12 cellular contexts compared by ENCODE assay signal in the genomic region with DNA sequence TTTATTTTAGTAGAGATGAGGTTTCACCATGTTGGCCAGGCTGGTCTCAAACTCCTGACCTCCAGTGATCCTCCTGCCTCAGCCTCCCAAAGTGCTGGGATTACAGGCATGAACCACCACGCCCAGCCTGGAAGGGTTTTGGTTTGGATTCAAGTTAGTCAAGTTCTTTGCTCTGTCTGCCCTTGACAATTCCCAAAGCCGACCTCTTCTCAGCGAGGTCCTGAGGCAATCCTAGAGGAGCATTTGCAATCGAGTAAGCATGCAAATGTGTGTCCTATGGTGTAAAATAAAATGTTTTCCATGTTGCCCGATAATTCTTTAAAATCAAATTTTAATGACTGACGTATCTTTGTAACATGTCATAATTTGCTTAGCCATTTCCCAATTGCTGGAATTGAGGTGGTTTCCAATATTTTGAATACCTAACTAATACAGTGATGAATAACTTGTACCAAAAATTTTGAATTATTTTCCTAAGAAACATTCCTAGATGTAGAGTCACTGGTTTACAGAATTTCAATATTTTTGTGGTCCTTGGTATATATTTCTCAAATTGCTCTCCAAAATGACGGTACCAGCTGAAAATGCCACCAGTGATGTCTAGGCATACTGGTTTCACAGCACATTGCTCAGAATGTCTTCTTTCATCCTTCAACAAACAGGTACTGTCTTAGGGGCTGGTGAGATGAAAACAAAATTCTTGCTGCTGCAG. TPM values are rescaled to one million over a fixed set of nuclear protein-coding genes. Genes with fewer than 3 reads are reported as not detected.
DNase-seq lines count a peak whose midpoint lies in the region; ATAC-seq and TF ChIP-seq lines count a peak whose summit lies in the region.
"Had no signal": no experiment of that assay in that cellular context is flagged by ENCODE, and none has a peak within 500 bp of the region (broad histone marks: within the 10 kb centered on the region; RNA-seq: fewer than 3 reads in every experiment).

No MANE protein-coding gene starts in this region.

- no peak for TF ChIP-seq CTCF in osteocyte (IDR thresholded peaks at IDR 0.05)

- intact Hi-C loops in left cardiac atrium (cut with DNase I): no loop called here

- H3K36me3 Mint-ChIP-seq in activated CD8-positive, alpha-beta memory T cell treated with anti-CD3 and anti-CD28 coated beads, Interleukin-2, amount 10 ng/mL, durations not matched to agents 7 days and 5 days: peaks cover 4% of the 10 kb centered on the region
- H3K36me3 Mint-ChIP-seq in activated T-helper 17 cell treated with anti-CD3 and anti-CD28 coated beads, Interleukin-2, amount 50 U/mL, for 72 hours (ENCODE audit: low read depth): no peaks in the 10 kb centered on the region
- no peaks in the 10 kb centered on the region for H3K36me3 Mint-ChIP-seq in osteocyte (ENCODE audit: unreplicated experiment)

- peak overlapping the region; percentile 91 for H3K27ac Mint-ChIP-seq in activated CD8-positive, alpha-beta memory T cell treated with anti-CD3 and anti-CD28 coated beads, Interleukin-2, amount 10 ng/mL, durations not matched to agents 7 days and 5 days
- peak overlapping the region; percentile 83 for H3K27ac Mint-ChIP-seq in activated T-helper 17 cell treated with anti-CD3 and anti-CD28 coated beads, Interleukin-2, amount 50 U/mL, for 72 hours
- H3K27ac Mint-ChIP-seq in osteocyte (ENCODE audit: unreplicated experiment): peak overlapping the region; percentile 12

- ATAC-seq in activated CD8-positive, alpha-beta memory T cell treated with anti-CD3 and anti-CD28 coated beads, Interleukin-2, amount 10 ng/mL, durations not matched to agents 7 days and 5 days: no peak
- ATAC-seq in HG02852 (IDR thresholded peaks at IDR 0.05; ENCODE audit: unreplicated experiment): peak; percentile 30
- no peak for ATAC-seq in activated T-helper 17 cell treated with anti-CD3 and anti-CD28 coated beads, Interleukin-2, amount 50 U/mL, for 72 hours (replicated peaks)
- ATAC-seq in left cardiac atrium: no peak
- ATAC-seq: body of pancreas had no signal

- H3K4me1 Mint-ChIP-seq in activated CD8-positive, alpha-beta memory T cell treated with anti-CD3 and anti-CD28 coated beads, Interleukin-2, amount 10 ng/mL, durations not matched to agents 7 days and 5 days: peaks cover 49% of the 10 kb centered on the region
- peaks cover 11% of the 10 kb centered on the region for H3K4me1 Mint-ChIP-seq in activated T-helper 17 cell treated with anti-CD3 and anti-CD28 coated beads, Interleukin-2, amount 50 U/mL, for 72 hours
- peaks cover 27% of the 10 kb centered on the region for H3K4me1 Mint-ChIP-seq in osteocyte (ENCODE audit: unreplicated experiment)

- H3K27me3 Mint-ChIP-seq in activated CD8-positive, alpha-beta memory T cell treated with anti-CD3 and anti-CD28 coated beads, Interleukin-2, amount 10 ng/mL, durations not matched to agents 7 days and 5 days: no peaks in the 10 kb centered on the region
- H3K27me3 Mint-ChIP-seq in activated T-helper 17 cell treated with anti-CD3 and anti-CD28 coated beads, Interleukin-2, amount 50 U/mL, for 72 hours: peaks cover 3% of the 10 kb centered on the region
- no peaks in the 10 kb centered on the region for H3K27me3 Mint-ChIP-seq in osteocyte (ENCODE audit: unreplicated experiment)

- peak overlapping the region; percentile 56 for H3K4me3 Mint-ChIP-seq in activated CD8-positive, alpha-beta memory T cell treated with anti-CD3 and anti-CD28 coated beads, Interleukin-2, amount 10 ng/mL, durations not matched to agents 7 days and 5 days
- peak overlapping the region; percentile 64 for H3K4me3 Mint-ChIP-seq in activated T-helper 17 cell treated with anti-CD3 and anti-CD28 coated beads, Interleukin-2, amount 50 U/mL, for 72 hours
- H3K4me3 Mint-ChIP-seq in osteocyte (ENCODE audit: unreplicated experiment): no peak overlapping the region

- no peak for DNase-seq in activated CD8-positive, alpha-beta memory T cell treated with anti-CD3 and anti-CD28 coated beads, Interleukin-2, amount 10 ng/mL, durations not matched to agents 7 days and 5 days
- DNase-seq in activated CD8-positive, alpha-beta memory T cell treated with anti-CD3 and anti-CD28 coated beads, Interleukin-2, amount 50 U/mL, for 48 hours: no peak
- DNase-seq in osteocyte (ENCODE audit: extremely low spot score, unreplicated experiment) (no peak), left cardiac atrium (no peak), epidermal melanocyte (ENCODE audit: insufficient read length, low spot score) (no peak), C1 segment of cervical spinal cord (lab: John Stamatoyannopoulos, UW) (no peak)
- DNase-seq: body of pancreas, NCI-H1092, NCI-H446 treated with DMSO at 0.1 percent for 48 hours, SIG-M5 had no signal

- H3K9me3 Mint-ChIP-seq in activated CD8-positive, alpha-beta memory T cell treated with anti-CD3 and anti-CD28 coated beads, Interleukin-2, amount 10 ng/mL, durations not matched to agents 7 days and 5 days (ENCODE audit: low read depth): no peaks in the 10 kb centered on the region
- H3K9me3 Mint-ChIP-seq in activated T-helper 17 cell treated with anti-CD3 and anti-CD28 coated beads, Interleukin-2, amount 50 U/mL, for 72 hours: no peaks in the 10 kb centered on the region
- H3K9me3 Mint-ChIP-seq in osteocyte (ENCODE audit: unreplicated experiment): no peaks in the 10 kb centered on the region

- CTCF ChIA-PET in activated CD8-positive, alpha-beta memory T cell treated with anti-CD3 and anti-CD28 coated beads, Interleukin-2, amount 10 ng/mL, durations not matched to agents 7 days and 5 days (lab: Charles Lee): interaction anchor here (1.1 to 2.7 kb wide), 7 partner anchors 7 to 181 kb away, joined by 3 to 8 read pairs (median 5); no protein-coding TSS in a partner anchor

RNA-seq across cellular contexts. Expression of gene GTF2H5, which starts 38.7 kb away (rescaled TPM):
- 10 to 100 TPM; 18.5 to 19.0 TPM for total RNA-seq in activated CD8-positive, alpha-beta memory T cell treated with anti-CD3 and anti-CD28 coated beads, Interleukin-2, amount 10 ng/mL, durations not matched to agents 7 days and 5 days
- 10 to 100 TPM; 11.8 to 19.8 TPM for total RNA-seq in activated T-helper 17 cell treated with anti-CD3 and anti-CD28 coated beads, Interleukin-2, amount 50 U/mL, for 72 hours
- total RNA-seq in osteocyte (29.3 and 31.6 TPM in 2 replicates), left cardiac atrium (10 to 100 TPM; 23.2 to 23.3 TPM)

RNA-seq across cellular contexts. Expression of gene SERAC1, which starts 38.8 kb away (rescaled TPM):
- 1 to 10 TPM; 5.1 to 6.3 TPM for total RNA-seq in activated CD8-positive, alpha-beta memory T cell treated with anti-CD3 and anti-CD28 coated beads, Interleukin-2, amount 10 ng/mL, durations not matched to agents 7 days and 5 days
- total RNA-seq in activated T-helper 17 cell treated with anti-CD3 and anti-CD28 coated beads, Interleukin-2, amount 50 U/mL, for 72 hours: 1 to 10 TPM; 4.3 to 6.4 TPM
- 10.3 and 10.7 TPM in 2 replicates for total RNA-seq in osteocyte
- total RNA-seq in left cardiac atrium: 1 to 10 TPM; 4.2 to 6.0 TPM

Comparison
In these comparisons a context has a peak if more than half of its experiments do, and no peak if none do; other contexts are left out.
1. H3K27ac Mint-ChIP-seq: peak in every context shown above with its lines; median percentile 91 in activated CD8-positive, alpha-beta memory T cell treated with anti-CD3 and anti-CD28 coated beads, Interleukin-2, amount 10 ng/mL, durations not matched to agents 7 days and 5 days; 83 in activated T-helper 17 cell treated with anti-CD3 and anti-CD28 coated beads, Interleukin-2, amount 50 U/mL, for 72 hours; 12 in osteocyte.